Comparison of ENCODE assay signal across 8 cellular contexts in genomic region chr11:72333657-72334056, GRCh38.
DNase-seq lines count a peak whose midpoint lies in the region; ATAC-seq and TF ChIP-seq lines count a peak whose summit lies in the region.

No MANE protein-coding gene starts in this region.

- no peak for TF ChIP-seq CTCF in fibroblast of the aortic adventitia (IDR thresholded peaks at IDR 0.05; ENCODE audit: insufficient read depth, low read length)

- peak; percentile 58 for ATAC-seq in stimulated activated naive CD8-positive, alpha-beta T cell treated with anti-CD3 and anti-CD28 coated beads, Interleukin-15, Interleukin-2, amounts not matched to agents 100 U/mL and 50 U/mL, for 24 hours
- no peak for ATAC-seq in GM21528 (IDR thresholded peaks at IDR 0.05; ENCODE audit: low FRiP score, unreplicated experiment)

- no peak overlapping the region for H3K4me3 ChIP-seq in fibroblast of the aortic adventitia (ENCODE audit: low read depth, low read length)

- DNase-seq in activated CD8-positive, alpha-beta memory T cell treated with anti-CD3 and anti-CD28 coated beads, Interleukin-2, amount 50 U/mL, for 4 hours = peak; percentile 36
- DNase-seq in activated CD8-positive, alpha-beta memory T cell treated with anti-CD3 and anti-CD28 coated beads for 24 hours = no peak
- DNase-seq in activated CD4-positive, alpha-beta T cell treated with anti-CD3 and anti-CD28 coated beads for 48 hours = peak; percentile 46
- DNase-seq in fibroblast of the aortic adventitia (ENCODE audit: low read depth) (peak; percentile 20), dermis blood vessel endothelial cell (no peak), NCI-H2081 (lab: John Stamatoyannopoulos, UW) (no peak)
- DNase-seq in stimulated activated naive CD8-positive, alpha-beta T cell treated with anti-CD3 and anti-CD28 coated beads, Interleukin-15, Interleukin-2, amounts not matched to agents 100 U/mL and 50 U/mL, for 24 hours = peak; percentile 29

Comparison
In these comparisons a context has a peak if more than half of its experiments do, and no peak if none do; other contexts are left out.
1. DNase-seq: peak in activated CD8-positive, alpha-beta memory T cell treated with anti-CD3 and anti-CD28 coated beads, Interleukin-2, amount 50 U/mL, for 4 hours (single experiment), activated CD4-positive, alpha-beta T cell treated with anti-CD3 and anti-CD28 coated beads for 48 hours (single experiment), fibroblast of the aortic adventitia (single experiment) and stimulated activated naive CD8-positive, alpha-beta T cell treated with anti-CD3 and anti-CD28 coated beads, Interleukin-15, Interleukin-2, amounts not matched to agents 100 U/mL and 50 U/mL, for 24 hours (single experiment); none in activated CD8-positive, alpha-beta memory T cell treated with anti-CD3 and anti-CD28 coated beads for 24 hours (single experiment), dermis blood vessel endothelial cell (single experiment) and NCI-H2081 (0 of 2).